ENCODE assay signal across 1 cellular context in genomic region chr16:1188781-1189189, GRCh38.
A peak's percentile ranks its signal among the peaks of the same experiment; 100 is the strongest.
TF ChIP-seq lines count a peak whose summit lies in the region.

No MANE protein-coding gene starts in this region.

TF ChIP-seq in HepG2, 621 proteins besides CTCF, POLR2A, EP300 and RAD21 (continued from another document and continues in another):
- TF ChIP-seq HMGXB3 (CRISPR knock-in tag; IDR thresholded peaks at IDR 0.05; ENCODE audit: borderline replicate concordance) (peak; percentile 62), ZNF841 (CRISPR knock-in tag; IDR thresholded peaks at IDR 0.05; ENCODE audit: borderline replicate concordance) (no peak), CSRNP1 (CRISPR knock-in tag; IDR thresholded peaks at IDR 0.05) (no peak), ZNF431 (CRISPR knock-in tag; IDR thresholded peaks at IDR 0.05; ENCODE audit: borderline replicate concordance, low read depth) (0 out of 2 replicates have a peak, but pooled peaks have one; percentile 67), ZNF142 (CRISPR knock-in tag; IDR thresholded peaks at IDR 0.05) (peak; percentile 77; the same call in 1 of the 2 replicates), ZNF230 (CRISPR knock-in tag; IDR thresholded peaks at IDR 0.05) (peak; percentile 67; the same call in 1 of the 2 replicates), GABPA (IDR thresholded peaks at IDR 0.05; ENCODE audit: low read depth, low read length) (no peak), GABPA (CRISPR knock-in tag; IDR thresholded peaks at IDR 0.05; ENCODE audit: low read depth) (no peak), MEF2D (CRISPR knock-in tag; IDR thresholded peaks at IDR 0.05) (peak; percentile 77; the same call in 1 of the 2 replicates), TP53 (CRISPR knock-in tag; conservative IDR thresholded peaks at IDR 0.05) (0 out of 2 replicates have a peak, but pooled peaks have one; percentile 36), NFKB2 (CRISPR knock-in tag; IDR thresholded peaks at IDR 0.05; ENCODE audit: borderline replicate concordance) (peak; percentile 82; the same call in 1 of the 2 replicates), ZNF670 (CRISPR knock-in tag; IDR thresholded peaks at IDR 0.05; ENCODE audit: borderline replicate concordance) (peak; percentile 54; the same call in 1 of the 2 replicates), DBP (CRISPR knock-in tag; IDR thresholded peaks at IDR 0.05; ENCODE audit: not compliant biosample characterization) (peak; percentile 82), MEIS2 (CRISPR knock-in tag; IDR thresholded peaks at IDR 0.05) (peak; percentile 89; the same call in 1 of the 2 replicates), ZNF572 (CRISPR knock-in tag; IDR thresholded peaks at IDR 0.05) (no peak), SIX4 (CRISPR knock-in tag; IDR thresholded peaks at IDR 0.05) (peak; percentile 73), JDP2 (CRISPR knock-in tag; IDR thresholded peaks at IDR 0.05; ENCODE audit: borderline replicate concordance) (no peak), NFIC (IDR thresholded peaks at IDR 0.05; ENCODE audit: low read length) (no peak), MAFK (conservative IDR thresholded peaks at IDR 0.05 in 1 of 2, IDR thresholded peaks at IDR 0.05 in 1 of 2; ENCODE audit: low read length in 2 of 2) (peak; percentile 64 to 80), IRF9 (CRISPR knock-in tag; IDR thresholded peaks at IDR 0.05; ENCODE audit: borderline replicate concordance) (peak; percentile 65; the same call in 1 of the 2 replicates), XBP1 (CRISPR knock-in tag; IDR thresholded peaks at IDR 0.05) (peak; percentile 88; the same call in 1 of the 2 replicates), SALL2 (CRISPR knock-in tag; IDR thresholded peaks at IDR 0.05) (peak; percentile 76; the same call in 1 of the 2 replicates), DNMT3B (CRISPR knock-in tag; conservative IDR thresholded peaks at IDR 0.05) (peak; percentile 76; the same call in 1 of the 2 replicates), ZBTB38 (CRISPR knock-in tag; IDR thresholded peaks at IDR 0.05) (peak; percentile 31; the same call in 1 of the 2 replicates), EHMT2 (IDR thresholded peaks at IDR 0.05; ENCODE audit: borderline replicate concordance, low read depth, low read length) (peak; percentile 90; the same call in 1 of the 2 replicates), NFAT5 (CRISPR knock-in tag; IDR thresholded peaks at IDR 0.05) (0 out of 2 replicates have a peak, but pooled peaks have one; percentile 71), KMT2B (CRISPR knock-in tag; IDR thresholded peaks at IDR 0.05) (peak; percentile 59; the same call in 1 of the 2 replicates), ZBTB37 (CRISPR knock-in tag; IDR thresholded peaks at IDR 0.05) (0 out of 2 replicates have a peak, but pooled peaks have one; percentile 22)
- TF ChIP-seq, protein P1, sequence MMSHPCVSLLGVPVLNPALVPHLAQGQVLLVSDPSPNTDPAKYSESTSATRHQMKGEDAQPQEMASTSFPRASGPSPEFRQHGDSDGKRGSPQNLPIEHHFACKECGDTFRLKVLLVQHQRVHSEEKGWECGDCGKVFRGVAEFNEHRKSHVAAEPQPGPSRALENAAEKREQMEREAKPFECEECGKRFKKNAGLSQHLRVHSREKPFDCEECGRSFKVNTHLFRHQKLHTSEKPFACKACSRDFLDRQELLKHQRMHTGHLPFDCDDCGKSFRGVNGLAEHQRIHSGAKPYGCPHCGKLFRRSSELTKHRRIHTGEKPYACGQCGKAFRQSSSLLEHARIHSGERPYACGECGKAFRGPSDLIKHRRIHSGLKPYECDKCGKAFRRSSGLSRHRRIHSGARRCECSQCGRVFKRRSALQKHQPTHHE (CRISPR knock-in tag; IDR thresholded peaks at IDR 0.05; ENCODE audit: borderline replicate concordance), result peak; percentile 54; the same call in 1 of the 2 replicates
- TF ChIP-seq, protein P2, sequence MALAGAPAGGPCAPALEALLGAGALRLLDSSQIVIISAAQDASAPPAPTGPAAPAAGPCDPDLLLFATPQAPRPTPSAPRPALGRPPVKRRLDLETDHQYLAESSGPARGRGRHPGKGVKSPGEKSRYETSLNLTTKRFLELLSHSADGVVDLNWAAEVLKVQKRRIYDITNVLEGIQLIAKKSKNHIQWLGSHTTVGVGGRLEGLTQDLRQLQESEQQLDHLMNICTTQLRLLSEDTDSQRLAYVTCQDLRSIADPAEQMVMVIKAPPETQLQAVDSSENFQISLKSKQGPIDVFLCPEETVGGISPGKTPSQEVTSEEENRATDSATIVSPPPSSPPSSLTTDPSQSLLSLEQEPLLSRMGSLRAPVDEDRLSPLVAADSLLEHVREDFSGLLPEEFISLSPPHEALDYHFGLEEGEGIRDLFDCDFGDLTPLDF (CRISPR knock-in tag; IDR thresholded peaks at IDR 0.05), result peak; percentile 57; the same call in 1 of the 2 replicates
